31 cellular contexts compared by ENCODE assay signal in the genomic region with DNA sequence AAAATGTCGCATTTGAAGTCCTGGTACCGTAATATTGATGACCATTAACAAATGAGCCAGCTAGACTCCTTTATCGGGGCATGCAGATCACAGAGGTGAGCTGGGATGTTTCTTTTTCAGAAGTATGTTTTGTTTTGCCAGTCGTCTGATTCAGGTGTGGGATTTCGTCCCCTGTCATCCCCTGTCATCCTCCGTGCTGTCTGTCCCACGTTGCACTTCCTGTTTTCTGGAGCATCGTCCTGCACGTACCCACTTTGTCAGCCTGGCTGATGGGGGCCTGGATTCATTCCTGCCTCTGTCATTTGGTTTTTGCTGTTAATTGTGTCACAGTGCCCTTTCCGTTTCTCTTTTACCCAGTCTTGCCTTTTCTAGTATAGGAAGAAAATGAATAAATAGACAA.
"Had no signal": no experiment of that assay in that cellular context is flagged by ENCODE, and none has a peak within 500 bp of the region (broad histone marks: within the 10 kb centered on the region; RNA-seq: fewer than 3 reads in every experiment).

No MANE protein-coding gene starts in this region.

- H3K27me3 ChIP-seq: esophagus muscularis mucosa, foreskin keratinocyte, gastroesophageal sphincter, heart left ventricle, hepatocyte, neural progenitor cell, right atrium auricular region, suprapubic skin, transverse colon, upper lobe of right lung, uterus had no signal

- H3K36me3 ChIP-seq: neural progenitor cell, prostate gland, right atrium auricular region, suprapubic skin, transverse colon, upper lobe of right lung, uterus had no signal

- H3K4me3 Mint-ChIP-seq: dendritic cell treated with granulocyte-macrophage colony-stimulating factor and Interleukin-4, amounts not matched to agents 40 ng/mL and 50 ng/mL, for 4 days; memory B cell; naive thymus-derived CD4-positive, alpha-beta T cell; nephron; neural progenitor cell; stimulated activated naive CD8-positive, alpha-beta T cell treated with anti-CD3 and anti-CD28 coated beads, Interleukin-15, amount 100 ng/mL, for 72 hours had no signal

- H3K4me2 ChIP-seq: hepatocyte, neural progenitor cell, smooth muscle cell had no signal

- H3K9ac ChIP-seq: neural progenitor cell had no signal

- H3K4me3 ChIP-seq: esophagus muscularis mucosa, gastroesophageal sphincter, heart left ventricle, hepatocyte, lung, neural progenitor cell, prostate gland, right atrium auricular region, smooth muscle cell, suprapubic skin, transverse colon, upper lobe of right lung, uterus had no signal

- H3K4me1 Mint-ChIP-seq: memory B cell; stimulated activated naive CD8-positive, alpha-beta T cell treated with anti-CD3 and anti-CD28 coated beads, Interleukin-15, amount 100 ng/mL, for 72 hours had no signal

- H3K27me3 Mint-ChIP-seq: dendritic cell treated with granulocyte-macrophage colony-stimulating factor and Interleukin-4, amounts not matched to agents 40 ng/mL and 50 ng/mL, for 4 days; stimulated activated naive CD8-positive, alpha-beta T cell treated with anti-CD3 and anti-CD28 coated beads, Interleukin-15, amount 100 ng/mL, for 72 hours had no signal

- H3K36me3 Mint-ChIP-seq: memory B cell; naive thymus-derived CD4-positive, alpha-beta T cell had no signal

- FAIRE-seq: endothelial cell of umbilical vein, kidney had no signal

- DNase-seq: effector CD8-positive, alpha-beta T cell; foreskin keratinocyte; heart left ventricle; kidney; midbrain; naive thymus-derived CD4-positive, alpha-beta T cell; nucleus accumbens; stimulated activated CD4-positive, alpha-beta T cell treated with anti-CD3 and anti-CD28 coated beads, Interleukin-12 subunit alpha, Interleukin-12 subunit beta, amount 100 ng/mL, for 4 hours; stimulated activated CD4-positive, alpha-beta T cell treated with anti-CD3 and anti-CD28 coated beads, Interleukin-1b, Interleukin-23, amount 100 ng/mL, for 48 hours; stimulated activated CD4-positive, alpha-beta T cell treated with anti-CD3 and anti-CD28 coated beads, Interleukin-4, amount 100 ng/mL, for 1 hour; stimulated activated CD8-positive, alpha-beta memory T cell treated with anti-CD3 and anti-CD28 coated beads, Interleukin-4, amount 100 ng/mL, for 48 hours; stimulated activated naive CD4-positive, alpha-beta T cell; stimulated activated naive CD8-positive, alpha-beta T cell treated with anti-CD3 and anti-CD28 coated beads, Interleukin-15, amount 100 ng/mL, for 72 hours; transverse colon; upper lobe of right lung; uterus had no signal

- H3K9me3 Mint-ChIP-seq: dendritic cell treated with granulocyte-macrophage colony-stimulating factor and Interleukin-4, amounts not matched to agents 40 ng/mL and 50 ng/mL, for 4 days; memory B cell; naive thymus-derived CD4-positive, alpha-beta T cell; nephron; neural progenitor cell; stimulated activated naive CD8-positive, alpha-beta T cell treated with anti-CD3 and anti-CD28 coated beads, Interleukin-15, amount 100 ng/mL, for 72 hours had no signal

- H3K27ac Mint-ChIP-seq: dendritic cell treated with granulocyte-macrophage colony-stimulating factor and Interleukin-4, amounts not matched to agents 40 ng/mL and 50 ng/mL, for 4 days; memory B cell; naive thymus-derived CD4-positive, alpha-beta T cell; nephron had no signal

- H3K9me3 ChIP-seq: esophagus muscularis mucosa, gastroesophageal sphincter, heart left ventricle, prostate gland, right atrium auricular region, suprapubic skin, transverse colon, upper lobe of right lung, uterus had no signal

- H2AFZ ChIP-seq: hepatocyte, neural progenitor cell had no signal

- H3K4me1 ChIP-seq: prostate gland had no signal

- H3K27ac ChIP-seq: esophagus muscularis mucosa, foreskin keratinocyte, gastroesophageal sphincter, heart left ventricle, hepatocyte, neural progenitor cell, prostate gland, right atrium auricular region, suprapubic skin, transverse colon, upper lobe of right lung, uterus had no signal

- ATAC-seq: foreskin keratinocyte; gastroesophageal sphincter; heart left ventricle; left lobe of liver; naive thymus-derived CD4-positive, alpha-beta T cell; sciatic nerve; stimulated activated naive CD8-positive, alpha-beta T cell treated with anti-CD3 and anti-CD28 coated beads, Interleukin-15, amount 100 ng/mL, for 72 hours had no signal
